Comparison of ENCODE assay signal across 31 cellular contexts in genomic region chr13:111425326-111425725, GRCh38.
"Had no signal": no experiment of that assay in that cellular context is flagged by ENCODE, and none has a peak within 500 bp of the region (broad histone marks: within the 10 kb centered on the region; RNA-seq: fewer than 3 reads in every experiment).

No MANE protein-coding gene starts in this region.

- H3K4me2 ChIP-seq: KMS-11 had no signal

- H3K27me3 ChIP-seq: MG63 had no signal

- H3K4me3 ChIP-seq: MG63 had no signal

- H3K27ac ChIP-seq: KMS-11 had no signal

- DNase-seq: Karpas-422, Kasumi-1, MG63, MM.1S, MV-4-11, NCI-H1048, NCI-H1092, NCI-H1105, NCI-H1105 treated with DMSO at 0.1 percent for 48 hours, NCI-H1417 treated with DMSO at 0.1 percent for 48 hours, NCI-H1436, NCI-H1436 treated with DMSO at 0.1 percent for 48 hours, NCI-H1694, NCI-H1694 treated with DMSO at 0.1 percent for 48 hours, NCI-H187, NCI-H187 treated with DMSO at 0.1 percent for 48 hours, NCI-H1930, NCI-H2029, NCI-H2029 treated with DMSO at 0.1 percent for 48 hours, NCI-H2081, NCI-H2081 treated with DMSO at 0.1 percent for 48 hours, NCI-H2107, NCI-H2171, NCI-H2171 treated with DMSO at 0.1 percent for 48 hours, NCI-H2227 treated with DMSO at 0.1 percent for 48 hours, NCI-H226, NCI-H345, NCI-H446, NCI-H446 treated with DMSO at 0.1 percent for 48 hours, NCI-H510A had no signal

- H3K36me3 ChIP-seq: MG63 had no signal

- H3K9ac ChIP-seq: KMS-11 had no signal

- H3K9me3 ChIP-seq: MG63 had no signal
